In the genomic region with DNA sequence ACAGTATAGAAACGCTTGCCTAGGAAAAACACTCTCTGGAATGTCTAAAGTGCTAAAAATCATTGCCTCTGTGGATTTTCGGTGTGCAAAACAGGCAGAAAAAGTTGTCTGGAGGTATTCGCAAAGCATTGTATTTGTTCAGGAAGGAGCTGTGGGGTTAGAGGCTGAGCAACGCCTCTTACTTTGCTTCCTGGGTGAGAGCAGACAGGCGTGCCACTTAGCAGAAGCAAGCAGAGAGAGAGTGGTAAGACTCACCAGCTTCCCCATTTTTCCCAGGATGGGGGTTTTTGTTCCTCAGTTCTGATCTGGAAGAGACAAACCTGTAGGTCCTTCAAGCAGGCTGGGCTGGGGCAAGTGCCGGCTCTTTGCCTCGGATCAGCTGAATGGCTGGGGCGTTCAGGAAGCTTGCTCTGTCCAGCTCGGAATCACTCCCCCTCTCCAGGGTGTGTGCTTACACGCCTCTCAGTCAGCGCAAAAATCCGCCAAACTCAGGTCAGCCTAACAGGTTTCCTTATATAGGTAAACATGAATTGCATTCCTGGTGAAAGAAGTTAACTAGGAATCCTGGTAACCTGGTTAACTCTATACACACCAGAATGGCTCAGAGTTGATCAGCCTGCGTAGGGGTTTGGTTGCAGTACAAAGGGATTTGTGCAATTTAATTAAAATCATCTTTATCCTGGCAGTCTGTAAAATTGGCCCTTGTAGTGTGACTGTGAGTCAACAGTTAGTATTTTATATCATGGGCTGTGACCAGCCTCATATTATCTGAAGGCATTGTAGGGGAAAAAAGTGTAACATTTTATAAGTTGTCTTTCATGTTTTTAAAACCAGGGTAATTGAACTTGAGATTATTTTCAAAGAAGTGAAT, we compare ENCODE assay signal across 8 cellular contexts.
DNase-seq lines count a peak whose midpoint lies in the region; ATAC-seq and TF ChIP-seq lines count a peak whose summit lies in the region.

No MANE protein-coding gene starts in this region.

- 43 to 53% (median 46%) methylated on average over 7 to 13 of the region's 13 CpGs for WGBS in adrenal gland, 4 donors

- no peaks in the 10 kb centered on the region for H3K36me3 Mint-ChIP-seq in nephron (ENCODE audit: low read depth)

- peak overlapping the region; percentile 66 to 87 (median 80) for H3K4me3 Mint-ChIP-seq in nephron

- peaks cover 2% of the 10 kb centered on the region for H3K9me3 Mint-ChIP-seq in nephron

- H3K9me3 ChIP-seq in BE2C (no peaks in the 10 kb centered on the region), adrenal gland (replicated peaks in 1 of 3) (no peaks in the 10 kb centered on the region)

- peak overlapping the region; percentile 46 to 65 (median 49) for H3K27ac Mint-ChIP-seq in nephron

- no peaks in the 10 kb centered on the region for H3K4me1 ChIP-seq in BE2C
- H3K4me1 ChIP-seq in adrenal gland (replicated peaks in 1 of 2), result no peaks in the 10 kb centered on the region

- H3K27me3 Mint-ChIP-seq in nephron (ENCODE audit: low read depth), result no peaks in the 10 kb centered on the region

- intact Hi-C loops in adrenal gland (cut with DNase I), result no loop called here

- no peak for ATAC-seq in HG02798 (IDR thresholded peaks at IDR 0.05; ENCODE audit: poor library complexity, unreplicated experiment)

- DNase-seq in COLO668 (lab: John Stamatoyannopoulos, UW; ENCODE audit: unreplicated experiment), result peak; percentile 56
- peak; percentile 83 for DNase-seq in NCI-H82 (lab: John Stamatoyannopoulos, UW)
- peak; percentile 33 for DNase-seq in fibroblast of gingiva (ENCODE audit: low read depth)
- no peak for DNase-seq in BE2C
- DNase-seq in NK-92 treated with Interleukin-12 subunit alpha and Interleukin-12 subunit beta, amount 100 ng/mL, for 24 hours (lab: John Stamatoyannopoulos, UW), result no peak
- no peak for DNase-seq in adrenal gland

- H3K27me3 ChIP-seq in BE2C (no peaks in the 10 kb centered on the region), adrenal gland (peaks cover 9% of the 10 kb centered on the region)

- TF ChIP-seq CTCF in nephron (IDR thresholded peaks at IDR 0.05; ENCODE audit: unreplicated experiment in 3 of 3), result no peak
- no peak for TF ChIP-seq CTCF in BE2C (IDR thresholded peaks at IDR 0.05; ENCODE audit: low read depth, low read length)
- TF ChIP-seq CTCF in adrenal gland (IDR thresholded peaks at IDR 0.05), result no peak

- H3K36me3 ChIP-seq in BE2C, result no peaks in the 10 kb centered on the region
- H3K36me3 ChIP-seq in adrenal gland (replicated peaks in 1 of 2), result no peaks in the 10 kb centered on the region

- TF ChIP-seq POLR2A in adrenal gland (IDR thresholded peaks at IDR 0.05), result no peak

- H3K4me3 ChIP-seq in BE2C (ENCODE audit: low read depth, low read length), result no peak overlapping the region
- H3K4me3 ChIP-seq in adrenal gland, result no peak overlapping the region

- H3K27ac ChIP-seq in adrenal gland, result no peak overlapping the region

- peaks cover 29% of the 10 kb centered on the region for H3K4me1 Mint-ChIP-seq in nephron

Comparison
In these comparisons a context has a peak if more than half of its experiments do, and no peak if none do; other contexts are left out.
1. DNase-seq: peak in COLO668 (single experiment), NCI-H82 (single experiment) and fibroblast of gingiva (single experiment); none in BE2C (single experiment), NK-92 treated with Interleukin-12 subunit alpha and Interleukin-12 subunit beta, amount 100 ng/mL, for 24 hours (single experiment) and adrenal gland (0 of 7).